21 cellular contexts compared by ENCODE assay signal in the genomic region with DNA sequence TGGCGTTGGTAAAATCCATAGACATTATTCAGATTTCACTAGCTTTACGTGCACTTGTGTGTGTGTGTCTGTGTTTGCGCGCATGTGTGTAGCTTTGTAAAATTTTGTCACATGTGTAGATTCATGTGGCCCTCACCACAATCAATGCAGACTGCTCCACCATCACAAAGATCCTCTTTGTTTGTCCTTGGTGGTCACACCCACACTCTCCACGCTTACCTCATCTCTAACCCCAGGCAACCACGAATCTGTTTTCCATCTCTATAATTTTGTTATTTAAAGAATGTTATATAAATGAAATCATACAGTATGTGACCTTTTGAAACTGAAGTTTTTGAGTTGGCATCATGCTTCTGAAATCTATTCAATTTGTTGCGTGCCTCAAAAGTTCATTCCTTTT. TPM values are rescaled to one million over a fixed set of nuclear protein-coding genes. Genes with fewer than 3 reads are reported as not detected.
DNase-seq lines count a peak whose midpoint lies in the region; TF ChIP-seq lines count a peak whose summit lies in the region.
"Had no signal": no experiment of that assay in that cellular context is flagged by ENCODE, and none has a peak within 500 bp of the region (broad histone marks: within the 10 kb centered on the region; RNA-seq: fewer than 3 reads in every experiment).

No MANE protein-coding gene starts in this region.

- BruUV-seq in mammary epithelial cell (replicated peaks; lab: Mats Ljungman, UMichigan): no TSS peak

- H3K36me3 ChIP-seq in mammary epithelial cell (ENCODE audit: insufficient read depth, low read length) (no peaks in the 10 kb centered on the region), breast epithelium (no peaks in the 10 kb centered on the region)
- H3K36me3 ChIP-seq: BE2C, BLaER1 had no signal

- H3K79me2 ChIP-seq in mammary epithelial cell (ENCODE audit: insufficient read depth, low read length): no peaks in the 10 kb centered on the region

- no peak for TF ChIP-seq POLR2A in breast epithelium (IDR thresholded peaks at IDR 0.05)

- no peaks in the 10 kb centered on the region for H3K4me1 ChIP-seq in mammary epithelial cell (ENCODE audit: insufficient read depth, low read length)
- H3K4me1 ChIP-seq in breast epithelium: no peaks in the 10 kb centered on the region
- H3K4me1 ChIP-seq: BE2C, BLaER1, Caco-2 had no signal

- 36% methylated on average over 7 of the region's 7 CpGs for WGBS in mammary epithelial cell (ENCODE audit: low coverage, missing lambda C conversion rate)

- in situ Hi-C loops in mammary epithelial cell (cut with MboI; ENCODE audit: low sequenced_read_pairs in 2 of 2) (no loop called here), GM13977 (cut with MboI; ENCODE audit: low pct_unique_long_range_greater_than_20kb, low sequenced_read_pairs, unreplicated experiment) (no loop called here)

- DNase-seq in mammary epithelial cell: peak; percentile 27
- no peak for DNase-seq in breast epithelium (ENCODE audit: low spot score in 2 of 2)
- peak; percentile 45 for DNase-seq in RPMI7951 (ENCODE audit: low read depth)
- DNase-seq in SW480 (ENCODE audit: low spot score): peak; percentile 4
- DNase-seq in foreskin melanocyte: peak; percentile 99
- DNase-seq in anterior cingulate cortex (lab: John Stamatoyannopoulos, UW): no peak
- DNase-seq in GM13977 (ENCODE audit: low spot score): no peak
- no peak for DNase-seq in activated CD8-positive, alpha-beta memory T cell treated with anti-CD3 and anti-CD28 coated beads, Interleukin-2, amount 50 U/mL, for 48 hours
- DNase-seq: 8988T; ACHN; BE2C; C1 segment of cervical spinal cord; Caco-2; Calu3; CD4-positive, alpha-beta memory T cell; CD4-positive, CD25-positive, alpha-beta regulatory T cell; CD8-positive, alpha-beta memory T cell; DMS79 treated with DMSO at 0.1 percent for 48 hours; GF-D8 had no signal

- H3K27ac ChIP-seq in mammary epithelial cell (ENCODE audit: insufficient read depth, low read depth, low read length) (no peak overlapping the region), breast epithelium (no peak overlapping the region)
- H3K27ac ChIP-seq: BLaER1 had no signal

- no peaks in the 10 kb centered on the region for H4K20me1 ChIP-seq in mammary epithelial cell (ENCODE audit: insufficient read depth, low read length)
- H4K20me1 ChIP-seq: BLaER1 had no signal

- no peaks in the 10 kb centered on the region for H3K27me3 ChIP-seq in mammary epithelial cell (ENCODE audit: insufficient read depth, low read length)
- H3K27me3 ChIP-seq in breast epithelium: no peaks in the 10 kb centered on the region
- H3K27me3 ChIP-seq: BE2C, BLaER1 had no signal

- H3K9ac ChIP-seq in mammary epithelial cell (ENCODE audit: insufficient read depth, low read length): no peak overlapping the region
- H3K9ac ChIP-seq: BLaER1 had no signal

- TF ChIP-seq CTCF in mammary epithelial cell (conservative IDR thresholded peaks at IDR 0.05 in 1 of 2, IDR thresholded peaks at IDR 0.05 in 1 of 2; ENCODE audit: extremely low read depth in 1 of 2, insufficient read depth in 1 of 2, low read depth in 1 of 2, low read length in 2 of 2) (no peak), breast epithelium (IDR thresholded peaks at IDR 0.05) (no peak), GM13977 (IDR thresholded peaks at IDR 0.05; ENCODE audit: extremely low read depth, insufficient read depth, missing control alignments) (no peak)

- CTCF ChIA-PET in mammary epithelial cell (lab: Charles Lee; ENCODE audit: low non-redundant PET): no interaction called here

- no peak overlapping the region for H3K4me3 ChIP-seq in mammary epithelial cell (replicated peaks in 1 of 3; ENCODE audit: insufficient read depth in 1 of 3, low read depth in 2 of 3, low read length in 3 of 3)
- H3K4me3 ChIP-seq in breast epithelium: no peak overlapping the region
- H3K4me3 ChIP-seq: BLaER1 had no signal

- no peak overlapping the region for H3K4me2 ChIP-seq in mammary epithelial cell (ENCODE audit: insufficient read depth, low read depth, low read length)
- H3K4me2 ChIP-seq: BLaER1 had no signal

- dilution Hi-C loops in mammary epithelial cell (cut with HindIII; ENCODE audit: low sequenced_read_pairs): no loop called here

- intact Hi-C loops in mammary epithelial cell (cut with micrococcal nuclease): no loop called here
- intact Hi-C loops in breast epithelium (cut with DNase I; ENCODE audit: low total_unique reads): no loop called here

- H2AFZ ChIP-seq in mammary epithelial cell (ENCODE audit: low read depth, low read length): no peak overlapping the region

- no peaks in the 10 kb centered on the region for H3K9me3 ChIP-seq in mammary epithelial cell (replicated peaks; ENCODE audit: insufficient read depth, low read length)
- H3K9me3 ChIP-seq in breast epithelium: no peaks in the 10 kb centered on the region
- H3K9me3 ChIP-seq: BE2C, BLaER1, Caco-2 had no signal

RNA-seq across cellular contexts. Expression of a gene that starts 58.5 kb away (rescaled TPM):
- total RNA-seq in mammary epithelial cell (not detected), breast epithelium (under 1 TPM in 2 of 3 donors, not detected in 1; 0.15 to 0.16 TPM)
- polyA plus RNA-seq in mammary epithelial cell: not detected
- not detected for polyA minus RNA-seq in mammary epithelial cell
- total RNA-seq in RPMI7951 (2014; rRNA removed; shearing (Covaris generic)): 0.12 TPM in 1 of 2 replicates, not detected in the other
- total RNA-seq: Caco-2; Calu3; CD4-positive, alpha-beta memory T cell; CD4-positive, CD25-positive, alpha-beta regulatory T cell; CD8-positive, alpha-beta memory T cell had no signal
- polyA plus RNA-seq: CD14-positive monocyte; CD4-positive, alpha-beta memory T cell; CD8-positive, alpha-beta memory T cell had no signal

Comparison
In these comparisons a context has a peak if more than half of its experiments do, and no peak if none do; other contexts are left out.
1. DNase-seq: peak in mammary epithelial cell (single experiment), RPMI7951 (single experiment), SW480 (single experiment) and foreskin melanocyte (single experiment); none in breast epithelium (0 of 2), anterior cingulate cortex (0 of 58), GM13977 (single experiment) and activated CD8-positive, alpha-beta memory T cell treated with anti-CD3 and anti-CD28 coated beads, Interleukin-2, amount 50 U/mL, for 48 hours (single experiment).